Comparison of ENCODE assay signal across 12 cellular contexts in genomic region chr10:102773320-102773719, GRCh38. TPM values are rescaled to one million over a fixed set of nuclear protein-coding genes. Genes with fewer than 3 reads are reported as not detected.
DNase-seq lines count a peak whose midpoint lies in the region; ATAC-seq and TF ChIP-seq lines count a peak whose summit lies in the region.
"Had no signal": no experiment of that assay in that cellular context is flagged by ENCODE, and none has a peak within 500 bp of the region (broad histone marks: within the 10 kb centered on the region; RNA-seq: fewer than 3 reads in every experiment).

No MANE protein-coding gene starts in this region.

- H3K4me3 ChIP-seq in left ventricle myocardium inferior (no peak overlapping the region), coronary artery (no peak overlapping the region), neural progenitor cell (no peak overlapping the region), transverse colon (no peak overlapping the region)

- intact Hi-C loops in left ventricle myocardium inferior (cut with micrococcal nuclease): no loop called here
- intact Hi-C loops in Right ventricle myocardium inferior (cut with DNase I): loop anchor here (10.0 kb wide), 1 partner anchor 129 kb away; the partner anchor contains the start of gene TRIM8
- intact Hi-C loops in transverse colon (cut with DNase I; ENCODE audit: low total_unique reads): no loop called here

- H3K27me3 Mint-ChIP-seq in neural progenitor cell (ENCODE audit: insufficient read depth, low read depth): peaks cover 7% of the 10 kb centered on the region

- peaks cover 37% of the 10 kb centered on the region for H3F3A ChIP-seq in neural progenitor cell (ENCODE audit: low read depth)

- H3K36me3 ChIP-seq in left ventricle myocardium inferior: no peaks in the 10 kb centered on the region
- no peaks in the 10 kb centered on the region for H3K36me3 ChIP-seq in neural progenitor cell
- no peaks in the 10 kb centered on the region for H3K36me3 ChIP-seq in transverse colon

- no peaks in the 10 kb centered on the region for H3K36me3 Mint-ChIP-seq in neural progenitor cell

- H3K4me1 ChIP-seq in left ventricle myocardium inferior (peaks cover 94% of the 10 kb centered on the region), neural progenitor cell (peaks cover 47% of the 10 kb centered on the region), transverse colon (peaks cover 21 to 51% (median 32%) of the 10 kb centered on the region in 4 donors)

- H4K20me1 ChIP-seq in neural progenitor cell (ENCODE audit: low read depth): peaks cover 25% of the 10 kb centered on the region

- H3K27me3 ChIP-seq in left ventricle myocardium inferior (ENCODE audit: low read depth) (no peaks in the 10 kb centered on the region), neural progenitor cell (no peaks in the 10 kb centered on the region), transverse colon (no peaks in the 10 kb centered on the region)

- H2AFZ ChIP-seq in neural progenitor cell (replicated peaks): no peak overlapping the region

- no peak overlapping the region for H3K9ac ChIP-seq in neural progenitor cell

- no peak overlapping the region for H3K4me2 ChIP-seq in neural progenitor cell

- H3K4me1 Mint-ChIP-seq in neural progenitor cell: peaks cover 68% of the 10 kb centered on the region

- DNase-seq in left ventricle myocardium inferior (no peak), Right ventricle myocardium inferior (ENCODE audit: missing footprints) (no peak), coronary artery (ENCODE audit: low spot score) (no peak), neural progenitor cell (ENCODE audit: low spot score) (no peak), transverse colon (no peak), MV-4-11 (lab: John Stamatoyannopoulos, UW) (no peak), caudate nucleus (lab: John Stamatoyannopoulos, UW) (no peak), NCI-H2227 treated with DMSO at 0.1 percent for 48 hours (lab: John Stamatoyannopoulos, UW) (no peak)
- DNase-seq: activated CD4-positive, alpha-beta T cell treated with anti-CD3 and anti-CD28 coated beads for 1 hour; endodermal cell; mesendoderm; SW 1271 had no signal

- no peak for TF ChIP-seq POLR2A in transverse colon (IDR thresholded peaks at IDR 0.05)

- no peak for TF ChIP-seq EP300 in transverse colon (IDR thresholded peaks at IDR 0.05; ENCODE audit: low read depth)

- no peak overlapping the region for H3K4me3 Mint-ChIP-seq in neural progenitor cell
- H3K4me3 Mint-ChIP-seq: endodermal cell had no signal

- peak overlapping the region; percentile 37 for H3K27ac Mint-ChIP-seq in neural progenitor cell
- H3K27ac Mint-ChIP-seq: endodermal cell had no signal

- in situ Hi-C loops in transverse colon (cut with MboI; ENCODE audit: low pct_ligation_motif_present in 1 of 4, low pct_unique_long_range_greater_than_20kb in 1 of 4, low sequenced_read_pairs in 3 of 4): no loop called here

- H3K27ac ChIP-seq in left ventricle myocardium inferior (replicated peaks) (peak overlapping the region; percentile 99), coronary artery (peak overlapping the region; percentile 58 to 95), neural progenitor cell (no peak overlapping the region), transverse colon (peak overlapping the region; percentile 85 to 90 (median 88)), caudate nucleus (ENCODE audit: low read depth, low read length) (no peak overlapping the region)

- no peaks in the 10 kb centered on the region for H3K9me3 Mint-ChIP-seq in neural progenitor cell
- H3K9me3 Mint-ChIP-seq: endodermal cell had no signal

- no peak for ATAC-seq in Right ventricle myocardium inferior

- no peaks in the 10 kb centered on the region for H3K9me3 ChIP-seq in left ventricle myocardium inferior (replicated peaks)
- H3K9me3 ChIP-seq in neural progenitor cell (ENCODE audit: low read depth): no peaks in the 10 kb centered on the region
- H3K9me3 ChIP-seq in transverse colon: no peaks in the 10 kb centered on the region

- WGBS in transverse colon (ENCODE audit: low coverage in 1 of 2), 2 donors: 52 to 65% methylated on average over 1 of the region's 1 CpG

- TF ChIP-seq CTCF in left ventricle myocardium inferior (IDR thresholded peaks at IDR 0.05; ENCODE audit: borderline replicate concordance): no peak
- TF ChIP-seq CTCF in coronary artery (IDR thresholded peaks at IDR 0.05): no peak
- no peak for TF ChIP-seq CTCF in neural progenitor cell (IDR thresholded peaks at IDR 0.05)
- no peak for TF ChIP-seq CTCF in transverse colon (IDR thresholded peaks at IDR 0.05)

- no peaks in the 10 kb centered on the region for H3K79me2 ChIP-seq in neural progenitor cell (ENCODE audit: low read depth)

RNA-seq across cellular contexts. Expression of gene WBP1L, which starts 29.6 kb away (rescaled TPM):
- total RNA-seq in left ventricle myocardium inferior (22.6 TPM), Right ventricle myocardium inferior (25.9 TPM), neural progenitor cell (ENCODE audit: low replicate concordance) (21.1 and 29.3 TPM in 2 replicates), transverse colon (100 to 1,000 TPM in 2 of 4 donors, 10 to 100 TPM in 2; 68.9 to 168 (median 129) TPM)

RNA-seq across cellular contexts. Expression of gene SFXN2, which starts 58.9 kb away (rescaled TPM):
- total RNA-seq in left ventricle myocardium inferior (1.6 TPM), Right ventricle myocardium inferior (0.68 TPM), neural progenitor cell (ENCODE audit: low replicate concordance) (6.4 and 15.5 TPM in 2 replicates), transverse colon (10 to 100 TPM in 2 of 4 donors, 1 to 10 TPM in 2; 2.1 to 64.9 (median 7.3) TPM)

RNA-seq across cellular contexts. Expression of gene ARL3, which starts 59.1 kb away (rescaled TPM):
- total RNA-seq in left ventricle myocardium inferior (13.4 TPM), Right ventricle myocardium inferior (15.4 TPM), neural progenitor cell (ENCODE audit: low replicate concordance) (20.8 and 29.7 TPM in 2 replicates), transverse colon (1 to 10 TPM; 2.2 to 3.4 (median 2.8) TPM)

Comparison
In these comparisons a context has a peak if more than half of its experiments do, and no peak if none do; other contexts are left out.
1. H3K27ac ChIP-seq: peak in left ventricle myocardium inferior (single experiment), coronary artery (2 of 2) and transverse colon (4 of 4); none in neural progenitor cell (single experiment) and caudate nucleus (single experiment).